Comparison of ENCODE assay signal across 9 cellular contexts in genomic region chr15:41970456-41970855, GRCh38. TPM values are rescaled to one million over a fixed set of nuclear protein-coding genes. Genes with fewer than 3 reads are reported as not detected.
DNase-seq lines count a peak whose midpoint lies in the region; ATAC-seq, FAIRE-seq and TF ChIP-seq lines count a peak whose summit lies in the region.
"Had no signal": no experiment of that assay in that cellular context is flagged by ENCODE, and none has a peak within 500 bp of the region (broad histone marks: within the 10 kb centered on the region; RNA-seq: fewer than 3 reads in every experiment).

No MANE protein-coding gene starts in this region.

- no peak for FAIRE-seq in pancreas (lab: Jason Lieb, UNC)

- intact Hi-C loops in Caco-2 (cut with micrococcal nuclease; ENCODE audit: unreplicated experiment) (loop anchor here (5.0 kb wide), 2 partner anchors 43 to 302 kb away; partner anchors contain the start of genes GANC and TMEM87A), pancreas (cut with DNase I) (no loop called here)

- no TSS peak for BruUV-seq in Caco-2 (replicated peaks; lab: Mats Ljungman, UMichigan)

- H3K27me3 ChIP-seq in Caco-2 (replicated peaks; ENCODE audit: control insufficient read depth, insufficient read depth, low read length) = no peaks in the 10 kb centered on the region
- H3K27me3 ChIP-seq in OCI-LY1 (ENCODE audit: insufficient read depth, low read length) = 0 out of 2 replicates have a peak, but pooled peaks cover 4% of the 10 kb centered on the region
- H3K27me3 ChIP-seq in endocrine pancreas (ENCODE audit: control insufficient read depth, insufficient read depth, low read length) = no peaks in the 10 kb centered on the region
- no peaks in the 10 kb centered on the region for H3K27me3 ChIP-seq in pancreas

- H3K9ac ChIP-seq in OCI-LY1 (ENCODE audit: low read length) = no peak overlapping the region; the same call in 1 of the 2 replicates
- H3K9ac ChIP-seq in endocrine pancreas (ENCODE audit: control insufficient read depth, insufficient read depth, low read length) = no peak overlapping the region

- H3K36me3 Mint-ChIP-seq in Caco-2 (ENCODE audit: insufficient read depth, unreplicated experiment) = peaks cover 30% of the 10 kb centered on the region

- DNase-seq in Caco-2 (no peak), pancreas (peak in 2 of 6 donors; percentile 1 to 4), GM19240 (ENCODE audit: insufficient read length, low spot score) (no peak), GM13976 (ENCODE audit: low spot score) (no peak), islet precursor cell (no peak), GM03348 (ENCODE audit: low spot score) (no peak)
- DNase-seq: caudate nucleus had no signal

- H3K36me3 ChIP-seq in Caco-2 (ENCODE audit: control insufficient read depth, insufficient read depth, low read length) = no peaks in the 10 kb centered on the region; the same call in 1 of the 2 replicates
- H3K36me3 ChIP-seq in OCI-LY1 (ENCODE audit: insufficient read depth, low read length) = no peaks in the 10 kb centered on the region
- H3K36me3 ChIP-seq in endocrine pancreas (ENCODE audit: control insufficient read depth, insufficient read depth, low read length) = no peaks in the 10 kb centered on the region
- no peaks in the 10 kb centered on the region for H3K36me3 ChIP-seq in pancreas

- peak overlapping the region; percentile 77 for H3K4me2 ChIP-seq in OCI-LY1 (ENCODE audit: low read length)

- no peaks in the 10 kb centered on the region for H3K9me2 ChIP-seq in OCI-LY1 (ENCODE audit: low read depth, low read length)

- no peaks in the 10 kb centered on the region for H3F3A ChIP-seq in OCI-LY1 (ENCODE audit: insufficient read depth, low read length)

- no peaks in the 10 kb centered on the region for H3K79me2 ChIP-seq in OCI-LY1 (ENCODE audit: insufficient read depth, low read length)

- TF ChIP-seq CTCF in Caco-2 (IDR thresholded peaks at IDR 0.05; ENCODE audit: insufficient read depth in 1 of 2, low read depth in 1 of 2, low read length in 1 of 2, severe bottlenecking in 1 of 2, unreplicated experiment in 1 of 2) (no peak), OCI-LY1 (IDR thresholded peaks at IDR 0.05; ENCODE audit: low read length) (no peak), pancreas (IDR thresholded peaks at IDR 0.05) (no peak), GM13976 (IDR thresholded peaks at IDR 0.05; ENCODE audit: borderline replicate concordance, control extremely low read depth, extremely low read depth, insufficient read depth, missing control alignments) (no peak)

- peaks cover 48% of the 10 kb centered on the region for H3K4me1 Mint-ChIP-seq in Caco-2 (ENCODE audit: low read depth, unreplicated experiment)

- in situ Hi-C loops in GM13976 (cut with MboI; ENCODE audit: low sequenced_read_pairs, unreplicated experiment) = no loop called here

- CTCF ChIA-PET in Caco-2 (lab: Charles Lee) = interaction anchor here (0.5 to 1.3 kb wide), 4 partner anchors 19 to 182 kb away, joined by 3 read pairs; no protein-coding TSS in a partner anchor

- H3K4me3 ChIP-seq in Caco-2 (ENCODE audit: low read depth, low read length) = no peak overlapping the region
- H3K4me3 ChIP-seq in OCI-LY1 (ENCODE audit: low read depth, low read length, poor library complexity, severe bottlenecking) = peak overlapping the region; percentile 75
- peak overlapping the region; percentile 78 for H3K4me3 ChIP-seq in endocrine pancreas (ENCODE audit: control insufficient read depth, insufficient read depth, low read length)
- peak overlapping the region in 1 of 4 donors; percentile 94 for H3K4me3 ChIP-seq in pancreas

- H3K9me3 ChIP-seq in Caco-2 = no peaks in the 10 kb centered on the region
- H3K9me3 ChIP-seq in OCI-LY1 (ENCODE audit: low read length) = no peaks in the 10 kb centered on the region
- H3K9me3 ChIP-seq in endocrine pancreas (ENCODE audit: control insufficient read depth, low read length) = no peaks in the 10 kb centered on the region
- H3K9me3 ChIP-seq in pancreas = no peaks in the 10 kb centered on the region

- H3K9me3 Mint-ChIP-seq in Caco-2 (ENCODE audit: unreplicated experiment) = no peaks in the 10 kb centered on the region

- no peaks in the 10 kb centered on the region for H3K27me3 Mint-ChIP-seq in Caco-2 (ENCODE audit: insufficient read depth, unreplicated experiment)

- POLR2A ChIA-PET in Caco-2 (lab: Charles Lee) = no interaction called here

- H3K4me1 ChIP-seq in Caco-2 = peaks cover 40% of the 10 kb centered on the region
- peaks cover 36% of the 10 kb centered on the region for H3K4me1 ChIP-seq in OCI-LY1 (ENCODE audit: insufficient read depth, low read length, severe bottlenecking)
- H3K4me1 ChIP-seq in endocrine pancreas (ENCODE audit: control insufficient read depth, insufficient read depth, low read length) = peaks cover 7% of the 10 kb centered on the region
- H3K4me1 ChIP-seq in pancreas = peaks cover 3 to 39% (median 12%) of the 10 kb centered on the region in 3 donors

- 94 to 96% methylated on average over 1 of the region's 1 CpG for WGBS in pancreas, 2 donors

- H2AFZ ChIP-seq in OCI-LY1 (ENCODE audit: low read length) = no peak overlapping the region

- ATAC-seq in pancreas = no peak

- H3K27ac ChIP-seq in OCI-LY1 (ENCODE audit: low read depth, low read length, poor library complexity, severe bottlenecking) (peak overlapping the region; percentile 30), pancreas (peak overlapping the region in 3 of 4 donors; percentile 94 to 97 (median 97))

- H3K27ac Mint-ChIP-seq in Caco-2 (ENCODE audit: unreplicated experiment) = peak overlapping the region; percentile 75

- H4K20me1 ChIP-seq in OCI-LY1 (ENCODE audit: insufficient read depth, low read length) = no peaks in the 10 kb centered on the region

- peak overlapping the region; percentile 88 for H3K4me3 Mint-ChIP-seq in Caco-2 (ENCODE audit: unreplicated experiment)

RNA-seq across cellular contexts. Expression of gene EHD4, which starts 1.9 kb away (rescaled TPM):
- total RNA-seq in Caco-2 (2022) = 31.6 TPM in 2 replicates
- total RNA-seq in pancreas = 10 to 100 TPM in 2 of 6 donors, 1 to 10 TPM in 4; 8.3 to 22.8 (median 8.6) TPM
- polyA plus RNA-seq in pancreas = 1 to 10 TPM; 8.1 to 8.5 TPM

RNA-seq across cellular contexts. Expression of gene PLA2G4E, which starts 50.4 kb away (rescaled TPM):
- 1.4 and 1.8 TPM in 2 replicates for total RNA-seq in Caco-2 (2022)
- total RNA-seq in pancreas = under 1 TPM in 1 of 6 donors, not detected in 5; 0.06 TPM
- under 1 TPM in 1 of 2 donors, not detected in 1; 0.05 TPM for polyA plus RNA-seq in pancreas
